19 cellular contexts compared by ENCODE assay signal in genomic region chr10:1869861-1870260, GRCh38.
"Had no signal": no experiment of that assay in that cellular context is flagged by ENCODE, and none has a peak within 500 bp of the region (broad histone marks: within the 10 kb centered on the region; RNA-seq: fewer than 3 reads in every experiment).

No MANE protein-coding gene starts in this region.

- H3K27ac ChIP-seq: coronary artery, dorsolateral prefrontal cortex, esophagus squamous epithelium, gastrocnemius medialis, heart right ventricle, left lung, lower lobe of right lung had no signal

- H3K36me3 ChIP-seq: esophagus squamous epithelium, gastrocnemius medialis, heart right ventricle, left lung, lower lobe of right lung had no signal

- DNase-seq: dermis blood vessel endothelial cell; dorsolateral prefrontal cortex; effector CD4-positive, alpha-beta T cell; effector memory CD4-positive, alpha-beta T cell; esophagus squamous epithelium; foreskin fibroblast; foreskin melanocyte; gastrocnemius medialis; glutamatergic neuron; heart right ventricle; hippocampal formation; left cardiac atrium; left lung; left ventricle myocardium superior; lower lobe of right lung; mammary epithelial cell; mesendoderm; midbrain had no signal

- H3K9me3 ChIP-seq: esophagus squamous epithelium, gastrocnemius medialis, lower lobe of right lung had no signal

- H3K4me1 ChIP-seq: esophagus squamous epithelium, gastrocnemius medialis, heart right ventricle, left lung, lower lobe of right lung had no signal

- H3K4me3 ChIP-seq: coronary artery, dorsolateral prefrontal cortex, esophagus squamous epithelium, gastrocnemius medialis, heart right ventricle, left lung, lower lobe of right lung had no signal

- H3K27me3 ChIP-seq: esophagus squamous epithelium, gastrocnemius medialis had no signal
